ENCODE assay signal across 3 cellular contexts in genomic region chr2:236706803-236707202, GRCh38.
TF ChIP-seq lines count a peak whose summit lies in the region.

No MANE protein-coding gene starts in this region.

TF ChIP-seq in HEK293, 187 proteins besides CTCF, POLR2A, EP300 and RAD21:
- peak; percentile 72 for TF ChIP-seq ZSCAN4 (tag by site-specific recombination; IDR thresholded peaks at IDR 0.05)
- TF ChIP-seq, protein P1, sequence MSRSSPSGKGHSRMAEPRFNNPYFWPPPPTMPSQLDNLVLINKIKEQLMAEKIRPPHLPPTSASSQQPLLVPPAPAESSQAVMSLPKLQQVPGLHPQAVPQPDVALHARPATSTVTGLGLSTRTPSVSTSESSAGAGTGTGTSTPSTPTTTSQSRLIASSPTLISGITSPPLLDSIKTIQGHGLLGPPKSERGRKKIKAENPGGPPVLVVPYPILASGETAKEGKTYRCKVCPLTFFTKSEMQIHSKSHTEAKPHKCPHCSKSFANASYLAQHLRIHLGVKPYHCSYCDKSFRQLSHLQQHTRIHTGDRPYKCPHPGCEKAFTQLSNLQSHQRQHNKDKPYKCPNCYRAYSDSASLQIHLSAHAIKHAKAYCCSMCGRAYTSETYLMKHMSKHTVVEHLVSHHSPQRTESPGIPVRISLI (tag by site-specific recombination; IDR thresholded peaks at IDR 0.05), result no peak
- no peak for TF ChIP-seq ZNF514 (tag by site-specific recombination; IDR thresholded peaks at IDR 0.05)
- no peak for TF ChIP-seq ZNF121 (tag by site-specific recombination; IDR thresholded peaks at IDR 0.05)

TF ChIP-seq in IMR-90, 13 proteins besides CTCF, POLR2A, EP300 and RAD21:
- TF ChIP-seq RCOR1 (IDR thresholded peaks at IDR 0.05; ENCODE audit: insufficient replicate concordance, low read length) (no peak), MXI1 (IDR thresholded peaks at IDR 0.05; ENCODE audit: borderline replicate concordance, low read depth, low read length) (no peak), MAZ (IDR thresholded peaks at IDR 0.05; ENCODE audit: borderline replicate concordance, low read depth, low read length) (no peak)
- TF ChIP-seq, protein P2, sequence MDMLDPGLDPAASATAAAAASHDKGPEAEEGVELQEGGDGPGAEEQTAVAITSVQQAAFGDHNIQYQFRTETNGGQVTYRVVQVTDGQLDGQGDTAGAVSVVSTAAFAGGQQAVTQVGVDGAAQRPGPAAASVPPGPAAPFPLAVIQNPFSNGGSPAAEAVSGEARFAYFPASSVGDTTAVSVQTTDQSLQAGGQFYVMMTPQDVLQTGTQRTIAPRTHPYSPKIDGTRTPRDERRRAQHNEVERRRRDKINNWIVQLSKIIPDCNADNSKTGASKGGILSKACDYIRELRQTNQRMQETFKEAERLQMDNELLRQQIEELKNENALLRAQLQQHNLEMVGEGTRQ (IDR thresholded peaks at IDR 0.05; ENCODE audit: low read depth, low read length), result no peak

TF ChIP-seq in H1, 55 proteins besides CTCF, POLR2A, EP300 and RAD21:
- TF ChIP-seq GTF2F1 (IDR thresholded peaks at IDR 0.05; ENCODE audit: borderline replicate concordance, low read depth, low read length), result no peak
- TF ChIP-seq GABPA (IDR thresholded peaks at IDR 0.05; ENCODE audit: borderline replicate concordance, insufficient read depth, low read length), result no peak
- no peak for TF ChIP-seq SUZ12 (IDR thresholded peaks at IDR 0.05; ENCODE audit: low read length)
- no peak for TF ChIP-seq CHD7 (IDR thresholded peaks at IDR 0.05; ENCODE audit: insufficient replicate concordance, low read length)
- TF ChIP-seq EGR1 (IDR thresholded peaks at IDR 0.05; ENCODE audit: borderline replicate concordance, low read depth, low read length), result no peak
- TF ChIP-seq SP1 (IDR thresholded peaks at IDR 0.05; ENCODE audit: low read depth, low read length), result no peak
- TF ChIP-seq SP2 (IDR thresholded peaks at IDR 0.05; ENCODE audit: low read length), result no peak
- no peak for TF ChIP-seq CHD1 (IDR thresholded peaks at IDR 0.05; ENCODE audit: low read depth, low read length)
